In genomic region chr12:111816065-111816615, GRCh38 we compare ENCODE assay signal across 22 cellular contexts. TPM values are rescaled to one million over a fixed set of nuclear protein-coding genes. Genes with fewer than 3 reads are reported as not detected.
"Had no signal": no experiment of that assay in that cellular context is flagged by ENCODE, and none has a peak within 500 bp of the region (broad histone marks: within the 10 kb centered on the region; RNA-seq: fewer than 3 reads in every experiment).

No MANE protein-coding gene starts in this region.

- H3K9me3 Mint-ChIP-seq: natural killer cell treated with Interleukin-12 subunit alpha and Interleukin-12 subunit beta and Interleukin-15 and Interleukin-18, amount 100 ng/mL, for 72 hours; neural progenitor cell; stimulated activated naive CD8-positive, alpha-beta T cell treated with anti-CD3 and anti-CD28 coated beads, Interleukin-15, amount 100 ng/mL, for 72 hours had no signal

- H3K27me3 Mint-ChIP-seq: progenitor cell of endocrine pancreas had no signal

- H3K36me3 ChIP-seq: neural progenitor cell had no signal

- ATAC-seq: esophagus mucosa; gastrocnemius medialis; heart right ventricle; left lobe of liver; natural killer cell treated with Interleukin-12 subunit alpha and Interleukin-12 subunit beta and Interleukin-15 and Interleukin-18, amount 100 ng/mL, for 72 hours; pancreas; right cardiac atrium; stimulated activated memory B cell treated with anti-CD40 and anti-IgM and Interleukin-4, amounts not matched to agents 10 μg/mL and 1 μg/mL and 100 μg/mL, for 72 hours; stimulated activated naive CD8-positive, alpha-beta T cell treated with anti-CD3 and anti-CD28 coated beads, Interleukin-15, amount 100 ng/mL, for 72 hours had no signal

- DNase-seq: cortex of kidney; effector memory CD4-positive, alpha-beta T cell; gastrocnemius medialis; heart right ventricle; islet precursor cell; midbrain; occipital lobe; right cardiac atrium; stimulated activated CD4-positive, alpha-beta T cell treated with anti-CD3 and anti-CD28 coated beads, Interleukin-15, amount 100 ng/mL, for 24 hours; stimulated activated CD4-positive, alpha-beta T cell treated with anti-CD3 and anti-CD28 coated beads, Interleukin-1b, Interleukin-23, amount 100 ng/mL, for 48 hours; stimulated activated CD4-positive, alpha-beta T cell treated with anti-CD3 and anti-CD28 coated beads, Interleukin-4, amount 100 ng/mL, for 24 hours; stimulated activated naive CD8-positive, alpha-beta T cell treated with anti-CD3 and anti-CD28 coated beads, Interleukin-15, amount 100 ng/mL, for 72 hours; testis had no signal

- H3K27ac ChIP-seq: gastrocnemius medialis, heart right ventricle, neural progenitor cell, pancreas, testis, tibial nerve had no signal

- H3K36me3 Mint-ChIP-seq: natural killer cell treated with Interleukin-12 subunit alpha and Interleukin-12 subunit beta and Interleukin-15 and Interleukin-18, amount 100 ng/mL, for 72 hours; neural progenitor cell; stimulated activated memory B cell treated with anti-CD40 and anti-IgM and Interleukin-4, amounts not matched to agents 10 μg/mL and 1 μg/mL and 100 μg/mL, for 72 hours had no signal

- H3K4me3 ChIP-seq: gastrocnemius medialis, heart right ventricle, neural progenitor cell, pancreas, testis, tibial nerve had no signal

- H3K27ac Mint-ChIP-seq: memory B cell; natural killer cell treated with Interleukin-12 subunit alpha and Interleukin-12 subunit beta and Interleukin-15 and Interleukin-18, amount 100 ng/mL, for 72 hours; neural progenitor cell; progenitor cell of endocrine pancreas; stimulated activated memory B cell treated with anti-CD40 and anti-IgM and Interleukin-4, amounts not matched to agents 10 μg/mL and 1 μg/mL and 100 μg/mL, for 72 hours; stimulated activated naive CD8-positive, alpha-beta T cell treated with anti-CD3 and anti-CD28 coated beads, Interleukin-15, amount 100 ng/mL, for 72 hours had no signal

- H3K27me3 ChIP-seq: gastrocnemius medialis, heart right ventricle, neural progenitor cell, pancreas, testis, tibial nerve had no signal

- H3K9me3 ChIP-seq: gastrocnemius medialis, heart right ventricle, pancreas, testis, tibial nerve had no signal

- H3K4me3 Mint-ChIP-seq: memory B cell; natural killer cell treated with Interleukin-12 subunit alpha and Interleukin-12 subunit beta and Interleukin-15 and Interleukin-18, amount 100 ng/mL, for 72 hours; neural progenitor cell; stimulated activated memory B cell treated with anti-CD40 and anti-IgM and Interleukin-4, amounts not matched to agents 10 μg/mL and 1 μg/mL and 100 μg/mL, for 72 hours; stimulated activated naive CD8-positive, alpha-beta T cell treated with anti-CD3 and anti-CD28 coated beads, Interleukin-15, amount 100 ng/mL, for 72 hours had no signal

- H3K4me1 ChIP-seq: neural progenitor cell had no signal

RNA-seq across cellular contexts. Expression of gene ALDH2, which starts 49.4 kb away (rescaled TPM):
- total RNA-seq: natural killer cell treated with Interleukin-12 subunit alpha and Interleukin-12 subunit beta and Interleukin-15 and Interleukin-18, amount 100 ng/mL, for 72 hours had no signal
